ENCODE assay signal across 8 cellular contexts in genomic region chr7:144834516-144835165, GRCh38. TPM values are rescaled to one million over a fixed set of nuclear protein-coding genes. Genes with fewer than 3 reads are reported as not detected.
DNase-seq lines count a peak whose midpoint lies in the region; ATAC-seq and TF ChIP-seq lines count a peak whose summit lies in the region.

No MANE protein-coding gene starts in this region.

- H3K27ac ChIP-seq in SJCRH30: peak overlapping the region; percentile 46; the same call in 1 of the 2 replicates
- H3K27ac ChIP-seq in brain microvascular endothelial cell: no peak overlapping the region

- H3K27ac Mint-ChIP-seq in stimulated activated naive CD8-positive, alpha-beta T cell treated with anti-CD3 and anti-CD28 coated beads, Interleukin-15, Interleukin-2, amounts not matched to agents 100 ng/mL and 50 ng/mL, for 24 hours: peak overlapping the region; percentile 98

- no peaks in the 10 kb centered on the region for H3K27me3 Mint-ChIP-seq in stimulated activated naive CD8-positive, alpha-beta T cell treated with anti-CD3 and anti-CD28 coated beads, Interleukin-15, Interleukin-2, amounts not matched to agents 100 ng/mL and 50 ng/mL, for 24 hours

- no peaks in the 10 kb centered on the region for H3K27me3 ChIP-seq in SJCRH30
- H3K27me3 ChIP-seq in brain microvascular endothelial cell (replicated peaks): no peaks in the 10 kb centered on the region

- H3K9me3 Mint-ChIP-seq in stimulated activated naive CD8-positive, alpha-beta T cell treated with anti-CD3 and anti-CD28 coated beads, Interleukin-15, Interleukin-2, amounts not matched to agents 100 ng/mL and 50 ng/mL, for 24 hours: peaks cover 16% of the 10 kb centered on the region

- peaks cover 11% of the 10 kb centered on the region for H3K36me3 Mint-ChIP-seq in stimulated activated naive CD8-positive, alpha-beta T cell treated with anti-CD3 and anti-CD28 coated beads, Interleukin-15, Interleukin-2, amounts not matched to agents 100 ng/mL and 50 ng/mL, for 24 hours (ENCODE audit: low read depth)

- TF ChIP-seq CTCF in brain microvascular endothelial cell (IDR thresholded peaks at IDR 0.05; ENCODE audit: low read depth, low read length, missing control alignments): no peak

- peak; percentile 34 for ATAC-seq in GM18858 (IDR thresholded peaks at IDR 0.05; ENCODE audit: unreplicated experiment)
- peak; percentile 33 for ATAC-seq in HG03060 (IDR thresholded peaks at IDR 0.05; ENCODE audit: low read depth, unreplicated experiment)
- ATAC-seq in left lobe of liver: peak; percentile 17

- no peaks in the 10 kb centered on the region for H3K36me3 ChIP-seq in SJCRH30
- H3K36me3 ChIP-seq in brain microvascular endothelial cell (replicated peaks): no peaks in the 10 kb centered on the region

- H3K9me3 ChIP-seq in SJCRH30 (replicated peaks): no peaks in the 10 kb centered on the region

- H3K4me3 Mint-ChIP-seq in stimulated activated naive CD8-positive, alpha-beta T cell treated with anti-CD3 and anti-CD28 coated beads, Interleukin-15, Interleukin-2, amounts not matched to agents 100 ng/mL and 50 ng/mL, for 24 hours: peak overlapping the region; percentile 98

- H3K4me1 Mint-ChIP-seq in stimulated activated naive CD8-positive, alpha-beta T cell treated with anti-CD3 and anti-CD28 coated beads, Interleukin-15, Interleukin-2, amounts not matched to agents 100 ng/mL and 50 ng/mL, for 24 hours (ENCODE audit: low read depth): peaks cover 51% of the 10 kb centered on the region

- peak; percentile 19 for DNase-seq in A172 (ENCODE audit: low spot score)
- DNase-seq in SJCRH30: peak; percentile 11 to 47
- DNase-seq in brain microvascular endothelial cell: peak; percentile 25
- no peak for DNase-seq in left lobe of liver (ENCODE audit: low spot score)
- no peak for DNase-seq in NCI-H2196 treated with DMSO at 0.1 percent for 48 hours (lab: John Stamatoyannopoulos, UW; ENCODE audit: unreplicated experiment)

- in situ Hi-C loops in brain microvascular endothelial cell (cut with HindIII; ENCODE audit: low pct_ligation_motif_present, low sequenced_read_pairs): no loop called here

- no peaks in the 10 kb centered on the region for H3K4me1 ChIP-seq in SJCRH30

- H3K4me3 ChIP-seq in SJCRH30: peak overlapping the region; percentile 78
- H3K4me3 ChIP-seq in brain microvascular endothelial cell (ENCODE audit: low read depth, low read length): peak overlapping the region; percentile 81

RNA-seq across cellular contexts. Expression of gene TPK1, which starts 1.2 kb away (rescaled TPM):
- 3.9 and 5.9 TPM in 2 replicates for total RNA-seq in A172 (2014; rRNA removed; shearing (Covaris generic))
- total RNA-seq in SJCRH30 (2014; rRNA removed; shearing (Covaris generic)): 2.4 and 3.1 TPM in 2 replicates
- 3.7 TPM for total RNA-seq in left lobe of liver

Comparison
In these comparisons a context has a peak if more than half of its experiments do, and no peak if none do; other contexts are left out.
1. DNase-seq: peak in A172 (single experiment), SJCRH30 (2 of 2) and brain microvascular endothelial cell (single experiment); none in left lobe of liver (single experiment) and NCI-H2196 treated with DMSO at 0.1 percent for 48 hours (single experiment).
2. Peak in every context shown above with its lines, with median percentiles within 50 percentile points of each other: ATAC-seq.